ENCODE assay signal across 14 cellular contexts in the genomic region with DNA sequence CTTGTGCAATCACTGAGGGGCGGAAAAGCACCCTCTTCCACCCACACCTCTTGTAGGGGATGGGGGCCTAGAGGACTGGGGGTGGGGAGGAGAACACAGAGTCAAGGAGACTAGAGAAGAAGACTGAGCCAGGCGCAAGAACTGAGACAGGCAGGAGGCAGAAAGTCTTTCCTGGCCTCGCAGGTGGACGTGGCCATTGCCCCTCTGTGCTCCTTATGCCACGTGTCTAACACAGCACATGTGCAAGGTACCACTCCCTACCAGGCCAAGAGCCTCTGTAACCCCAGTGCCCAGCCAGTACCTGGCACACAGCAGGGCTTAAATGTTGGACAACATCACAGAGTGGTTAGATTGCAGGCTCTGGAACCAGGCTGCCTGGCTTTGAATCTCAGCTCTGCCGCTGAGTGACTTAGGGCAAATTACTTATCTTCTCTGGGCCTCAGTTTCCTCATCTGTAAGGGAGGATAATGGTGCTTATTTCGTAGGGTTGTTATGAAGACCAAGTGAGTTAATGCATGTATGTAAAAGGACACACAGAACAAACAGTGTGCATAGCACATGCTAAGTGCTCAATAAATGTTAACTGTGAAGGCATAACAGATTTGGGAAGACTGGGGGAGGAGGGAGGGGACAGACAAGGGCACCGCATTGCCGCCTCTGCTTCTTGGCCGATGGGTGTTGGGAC. TPM values are rescaled to one million over a fixed set of nuclear protein-coding genes. Genes with fewer than 3 reads are reported as not detected.
DNase-seq lines count a peak whose midpoint lies in the region; ATAC-seq, FAIRE-seq and TF ChIP-seq lines count a peak whose summit lies in the region.
"Had no signal": no experiment of that assay in that cellular context is flagged by ENCODE, and none has a peak within 500 bp of the region (broad histone marks: within the 10 kb centered on the region; RNA-seq: fewer than 3 reads in every experiment).

No MANE protein-coding gene starts in this region.

- FAIRE-seq in kidney (lab: Jason Lieb, UNC), result no peak

- no peak overlapping the region for H3K27ac ChIP-seq in kidney (ENCODE audit: low read depth in 2 of 2, low read length in 2 of 2)
- no peak overlapping the region for H3K27ac ChIP-seq in left ventricle myocardium inferior (replicated peaks)
- H3K27ac ChIP-seq: 22Rv1 had no signal

- H3K9me3 Mint-ChIP-seq in activated CD4-positive, alpha-beta T cell treated with anti-CD3 and anti-CD28 coated beads, Interleukin-2, amount 10 ng/mL, durations not matched to agents 7 days and 5 days, result no peaks in the 10 kb centered on the region
- H3K9me3 Mint-ChIP-seq in WTC11, result no peaks in the 10 kb centered on the region
- H3K9me3 Mint-ChIP-seq in stimulated activated effector memory CD8-positive, alpha-beta T cell treated with anti-CD3 and anti-CD28 coated beads, Interleukin-12 subunit alpha, Interleukin-12 subunit beta, amount 100 ng/mL, for 72 hours, result no peaks in the 10 kb centered on the region
- H3K9me3 Mint-ChIP-seq: endodermal cell had no signal

- DNase-seq in activated CD4-positive, alpha-beta T cell treated with anti-CD3 and anti-CD28 coated beads, Interleukin-2, amount 10 ng/mL, durations not matched to agents 7 days and 5 days, result no peak
- no peak for DNase-seq in activated CD4-positive, alpha-beta T cell treated with anti-CD3 and anti-CD28 coated beads for 4 hours
- DNase-seq in WTC11 (ENCODE audit: low spot score) (no peak), kidney (peak; percentile 58), left ventricle myocardium inferior (no peak), KG1 (lab: John Stamatoyannopoulos, UW) (no peak), Ammon's horn (ENCODE audit: low spot score) (no peak)
- DNase-seq in stimulated activated effector memory CD8-positive, alpha-beta T cell treated with anti-CD3 and anti-CD28 coated beads, Interleukin-12 subunit alpha, Interleukin-12 subunit beta, amount 100 ng/mL, for 72 hours (ENCODE audit: low spot score in 2 of 2), result no peak
- DNase-seq: GOT3; NCI-H2029 treated with DMSO at 0.1 percent for 48 hours; stimulated activated CD4-positive, alpha-beta T cell treated with anti-CD3 and anti-CD28 coated beads, Interleukin-15, amount 100 ng/mL, for 24 hours had no signal

- peak overlapping the region; percentile 75 for H3K4me3 Mint-ChIP-seq in activated CD4-positive, alpha-beta T cell treated with anti-CD3 and anti-CD28 coated beads, Interleukin-2, amount 10 ng/mL, durations not matched to agents 7 days and 5 days
- H3K4me3 Mint-ChIP-seq in WTC11, result peak overlapping the region; percentile 88; the same call in 1 of the 2 replicates
- peak overlapping the region; percentile 83 for H3K4me3 Mint-ChIP-seq in stimulated activated effector memory CD8-positive, alpha-beta T cell treated with anti-CD3 and anti-CD28 coated beads, Interleukin-12 subunit alpha, Interleukin-12 subunit beta, amount 100 ng/mL, for 72 hours

- intact Hi-C loops in kidney (cut with DNase I) (no loop called here), left ventricle myocardium inferior (cut with micrococcal nuclease) (no loop called here)

- POLR2A ChIA-PET in activated CD4-positive, alpha-beta T cell treated with anti-CD3 and anti-CD28 coated beads, Interleukin-2, amount 10 ng/mL, durations not matched to agents 7 days and 5 days (lab: Charles Lee), result no interaction called here
- POLR2A ChIA-PET in WTC11 (lab: Charles Lee), result no interaction called here

- H3K9me3 ChIP-seq in kidney (ENCODE audit: control insufficient read depth in 1 of 2, low read length in 2 of 2), result no peaks in the 10 kb centered on the region
- H3K9me3 ChIP-seq in left ventricle myocardium inferior (replicated peaks), result no peaks in the 10 kb centered on the region
- H3K9me3 ChIP-seq: Peyer's patch had no signal

- H3K4me1 Mint-ChIP-seq in activated CD4-positive, alpha-beta T cell treated with anti-CD3 and anti-CD28 coated beads, Interleukin-2, amount 10 ng/mL, durations not matched to agents 7 days and 5 days, result peaks cover 19% of the 10 kb centered on the region
- peaks cover 27% of the 10 kb centered on the region for H3K4me1 Mint-ChIP-seq in WTC11
- peaks cover 32% of the 10 kb centered on the region for H3K4me1 Mint-ChIP-seq in stimulated activated effector memory CD8-positive, alpha-beta T cell treated with anti-CD3 and anti-CD28 coated beads, Interleukin-12 subunit alpha, Interleukin-12 subunit beta, amount 100 ng/mL, for 72 hours

- no peak overlapping the region for H3K4me3 ChIP-seq in kidney (ENCODE audit: low read length in 2 of 2)
- H3K4me3 ChIP-seq in left ventricle myocardium inferior, result no peak overlapping the region

- no peak overlapping the region for H3K9ac ChIP-seq in kidney (ENCODE audit: low read length in 2 of 2)

- H3K36me3 Mint-ChIP-seq in activated CD4-positive, alpha-beta T cell treated with anti-CD3 and anti-CD28 coated beads, Interleukin-2, amount 10 ng/mL, durations not matched to agents 7 days and 5 days (ENCODE audit: low read depth), result no peaks in the 10 kb centered on the region
- H3K36me3 Mint-ChIP-seq in WTC11, result no peaks in the 10 kb centered on the region
- H3K36me3 Mint-ChIP-seq in stimulated activated effector memory CD8-positive, alpha-beta T cell treated with anti-CD3 and anti-CD28 coated beads, Interleukin-12 subunit alpha, Interleukin-12 subunit beta, amount 100 ng/mL, for 72 hours, result peaks cover 20% of the 10 kb centered on the region

- TF ChIP-seq CTCF in WTC11 (IDR thresholded peaks at IDR 0.05) (no peak), kidney (IDR thresholded peaks at IDR 0.05; ENCODE audit: borderline replicate concordance, extremely low read depth, insufficient read depth) (no peak), left ventricle myocardium inferior (IDR thresholded peaks at IDR 0.05; ENCODE audit: borderline replicate concordance) (no peak)

- ATAC-seq in WTC11, result no peak
- ATAC-seq in stimulated activated effector memory CD8-positive, alpha-beta T cell treated with anti-CD3 and anti-CD28 coated beads, Interleukin-12 subunit alpha, Interleukin-12 subunit beta, amount 100 ng/mL, for 72 hours, result no peak

- H3K27me3 Mint-ChIP-seq in activated CD4-positive, alpha-beta T cell treated with anti-CD3 and anti-CD28 coated beads, Interleukin-2, amount 10 ng/mL, durations not matched to agents 7 days and 5 days, result peaks cover 28% of the 10 kb centered on the region
- H3K27me3 Mint-ChIP-seq in WTC11 (ENCODE audit: low read depth), result peaks cover 51% of the 10 kb centered on the region

- H3K27ac Mint-ChIP-seq in activated CD4-positive, alpha-beta T cell treated with anti-CD3 and anti-CD28 coated beads, Interleukin-2, amount 10 ng/mL, durations not matched to agents 7 days and 5 days, result no peak overlapping the region
- H3K27ac Mint-ChIP-seq in WTC11, result no peak overlapping the region
- no peak overlapping the region for H3K27ac Mint-ChIP-seq in stimulated activated effector memory CD8-positive, alpha-beta T cell treated with anti-CD3 and anti-CD28 coated beads, Interleukin-12 subunit alpha, Interleukin-12 subunit beta, amount 100 ng/mL, for 72 hours
- H3K27ac Mint-ChIP-seq: endodermal cell had no signal

- H3K4me1 ChIP-seq in kidney (ENCODE audit: control insufficient read depth in 1 of 2, insufficient read depth in 1 of 2, low read depth in 1 of 2, low read length in 2 of 2), result peaks cover under 1 to 14% of the 10 kb centered on the region in 2 donors
- peaks cover 55% of the 10 kb centered on the region for H3K4me1 ChIP-seq in left ventricle myocardium inferior

- CTCF ChIA-PET in activated CD4-positive, alpha-beta T cell treated with anti-CD3 and anti-CD28 coated beads, Interleukin-2, amount 10 ng/mL, durations not matched to agents 7 days and 5 days (lab: Charles Lee), result interaction anchor here (1.1 to 9.3 kb wide), 5 partner anchors 12 to 28 kb away, joined by 3 to 168 read pairs (median 4); no protein-coding TSS in a partner anchor
- CTCF ChIA-PET in WTC11 (lab: Charles Lee), result interaction anchor here (1.1 to 38.0 kb wide), 7 partner anchors 12 to 114 kb away, joined by 3 to 1431 read pairs (median 16); no protein-coding TSS in a partner anchor

- H3K27me3 ChIP-seq in left ventricle myocardium inferior (ENCODE audit: low read depth), result peaks cover 31% of the 10 kb centered on the region

- H3K36me3 ChIP-seq in kidney (ENCODE audit: control insufficient read depth in 1 of 2, insufficient read depth in 2 of 2, low read length in 2 of 2) (peaks cover 0 to 2% of the 10 kb centered on the region in 2 donors), left ventricle myocardium inferior (peaks cover 4% of the 10 kb centered on the region)
- H3K36me3 ChIP-seq: Peyer's patch had no signal

RNA-seq across cellular contexts. Expression of a gene that starts 1.4 kb away (rescaled TPM):
- total RNA-seq in activated CD4-positive, alpha-beta T cell treated with anti-CD3 and anti-CD28 coated beads, Interleukin-2, amount 10 ng/mL, durations not matched to agents 7 days and 5 days, result 1 to 10 TPM; 5.7 to 6.9 TPM
- 5.5 to 7.1 TPM (median 6.1 TPM) in 3 replicates for total RNA-seq in WTC11 (2021)
- total RNA-seq in kidney, result 52.3 TPM
- 22.3 TPM for polyA plus RNA-seq in kidney (ENCODE audit: insufficient read depth, low read depth, low replicate concordance)
- total RNA-seq in left ventricle myocardium inferior, result 20.0 TPM

RNA-seq across cellular contexts. Expression of a gene that starts 45.9 kb away (rescaled TPM):
- 1 to 10 TPM; 2.1 to 2.7 TPM for total RNA-seq in activated CD4-positive, alpha-beta T cell treated with anti-CD3 and anti-CD28 coated beads, Interleukin-2, amount 10 ng/mL, durations not matched to agents 7 days and 5 days
- total RNA-seq in WTC11 (2021) (19.2 to 26.9 TPM (median 22.0 TPM) in 3 replicates), kidney (37.2 TPM), left ventricle myocardium inferior (55.5 TPM)
- polyA plus RNA-seq in kidney (ENCODE audit: insufficient read depth, low read depth, low replicate concordance), result 54.1 TPM

RNA-seq across cellular contexts. Expression of a gene that starts 53.9 kb away (rescaled TPM):
- total RNA-seq in activated CD4-positive, alpha-beta T cell treated with anti-CD3 and anti-CD28 coated beads, Interleukin-2, amount 10 ng/mL, durations not matched to agents 7 days and 5 days, result 1 to 10 TPM; 5.5 to 5.7 TPM
- total RNA-seq in WTC11 (2021) (20.9 to 24.1 TPM (median 22.3 TPM) in 3 replicates), kidney (95.5 TPM), left ventricle myocardium inferior (8.5 TPM)
- 30.6 TPM for polyA plus RNA-seq in kidney (ENCODE audit: insufficient read depth, low read depth, low replicate concordance)
